8 cellular contexts compared by ENCODE assay signal in the genomic region with DNA sequence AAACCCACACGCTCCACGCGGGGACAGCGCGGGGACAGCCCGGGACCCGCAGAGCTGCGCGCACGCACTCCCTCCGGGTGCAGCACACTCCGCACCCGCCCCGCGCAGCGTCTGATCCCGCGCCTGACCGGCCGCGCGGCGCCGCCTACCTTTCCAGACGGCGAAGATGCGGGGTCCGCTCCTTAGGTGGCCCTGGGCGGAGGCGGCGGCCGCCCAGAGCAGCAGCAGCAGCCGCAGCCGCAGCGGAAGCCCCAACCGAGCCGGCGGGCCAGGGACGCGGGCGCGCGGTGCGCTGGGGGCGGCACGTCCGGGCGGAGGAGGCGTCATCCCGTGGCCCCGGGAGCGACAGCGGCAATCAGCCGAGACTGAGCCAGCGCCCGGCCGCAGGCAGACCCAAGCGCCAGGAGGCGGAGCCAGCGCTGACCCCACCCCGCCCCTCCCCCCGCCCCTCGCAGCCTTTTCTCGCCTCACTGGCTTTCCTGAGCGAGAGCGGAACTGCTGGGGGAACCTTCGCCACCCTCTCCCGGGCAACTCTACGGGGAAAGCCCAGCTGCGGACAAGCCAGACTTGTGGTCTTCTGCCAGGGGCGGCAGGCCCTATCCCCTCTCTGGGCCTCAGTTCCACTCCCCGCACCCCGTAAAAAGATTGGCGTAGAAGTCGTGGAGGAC. TPM values are rescaled to one million over a fixed set of nuclear protein-coding genes. Genes with fewer than 3 reads are reported as not detected.
DNase-seq lines count a peak whose midpoint lies in the region; ATAC-seq, FAIRE-seq and TF ChIP-seq lines count a peak whose summit lies in the region.

A gene with protein sequence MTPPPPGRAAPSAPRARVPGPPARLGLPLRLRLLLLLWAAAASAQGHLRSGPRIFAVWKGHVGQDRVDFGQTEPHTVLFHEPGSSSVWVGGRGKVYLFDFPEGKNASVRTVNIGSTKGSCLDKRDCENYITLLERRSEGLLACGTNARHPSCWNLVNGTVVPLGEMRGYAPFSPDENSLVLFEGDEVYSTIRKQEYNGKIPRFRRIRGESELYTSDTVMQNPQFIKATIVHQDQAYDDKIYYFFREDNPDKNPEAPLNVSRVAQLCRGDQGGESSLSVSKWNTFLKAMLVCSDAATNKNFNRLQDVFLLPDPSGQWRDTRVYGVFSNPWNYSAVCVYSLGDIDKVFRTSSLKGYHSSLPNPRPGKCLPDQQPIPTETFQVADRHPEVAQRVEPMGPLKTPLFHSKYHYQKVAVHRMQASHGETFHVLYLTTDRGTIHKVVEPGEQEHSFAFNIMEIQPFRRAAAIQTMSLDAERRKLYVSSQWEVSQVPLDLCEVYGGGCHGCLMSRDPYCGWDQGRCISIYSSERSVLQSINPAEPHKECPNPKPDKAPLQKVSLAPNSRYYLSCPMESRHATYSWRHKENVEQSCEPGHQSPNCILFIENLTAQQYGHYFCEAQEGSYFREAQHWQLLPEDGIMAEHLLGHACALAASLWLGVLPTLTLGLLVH (minus strand): TSS at position 367 of the 668 bp plus-strand sequence. CDS start 40 bp downstream, at position 327.

- peak; percentile 72 for ATAC-seq in GM21381 (IDR thresholded peaks at IDR 0.05; ENCODE audit: unreplicated experiment)

- H3K27me3 Mint-ChIP-seq in activated naive CD4-positive, alpha-beta T cell treated with anti-CD3 and anti-CD28 coated beads for 36 hours (ENCODE audit: low read depth): no peaks in the 10 kb centered on the region

- no peaks in the 10 kb centered on the region for H3K9me3 Mint-ChIP-seq in activated naive CD4-positive, alpha-beta T cell treated with anti-CD3 and anti-CD28 coated beads for 36 hours

- H3K27ac ChIP-seq in temporal lobe (ENCODE audit: low read depth, low read length): peak within 1 kb of the TSS; percentile 82

- peaks cover 72% of the 10 kb centered on the region for H3K4me1 Mint-ChIP-seq in activated naive CD4-positive, alpha-beta T cell treated with anti-CD3 and anti-CD28 coated beads for 36 hours (ENCODE audit: low read depth)

- peaks cover 25% of the 10 kb centered on the region for H3K36me3 Mint-ChIP-seq in activated naive CD4-positive, alpha-beta T cell treated with anti-CD3 and anti-CD28 coated beads for 36 hours (ENCODE audit: low read depth)

- H3K4me3 Mint-ChIP-seq in activated naive CD4-positive, alpha-beta T cell treated with anti-CD3 and anti-CD28 coated beads for 36 hours: peak within 1 kb of the TSS; percentile 90

- DNase-seq in D721Med (ENCODE audit: insufficient read length, low spot score) (peak; percentile 98), SK-N-DZ (ENCODE audit: low spot score) (peak; percentile 79), glomerular endothelial cell (ENCODE audit: extremely low read depth, low read depth, low spot score) (no peak), occipital lobe (lab: John Stamatoyannopoulos, UW) (peak; percentile 91)
- DNase-seq in activated naive CD4-positive, alpha-beta T cell treated with anti-CD3 and anti-CD28 coated beads for 36 hours: peak; percentile 87

- intact Hi-C loops in activated naive CD4-positive, alpha-beta T cell treated with anti-CD3 and anti-CD28 coated beads for 36 hours (cut with micrococcal nuclease): loop anchor here (1.0 kb wide), 2 partner anchors 28 to 30 kb away; a partner anchor contains a TSS

- no peak for FAIRE-seq in D721Med (lab: Jason Lieb, UNC)

- TF ChIP-seq EP300 in Ishikawa (IDR thresholded peaks at IDR 0.05; ENCODE audit: borderline replicate concordance): no peak

- no peak for TF ChIP-seq CTCF in D721Med (IDR thresholded peaks at IDR 0.05; ENCODE audit: insufficient read depth, missing control alignments)

- peak within 1 kb of the TSS; percentile 88 for H3K27ac Mint-ChIP-seq in activated naive CD4-positive, alpha-beta T cell treated with anti-CD3 and anti-CD28 coated beads for 36 hours

- CTCF ChIA-PET in activated naive CD4-positive, alpha-beta T cell treated with anti-CD3 and anti-CD28 coated beads for 36 hours (lab: Charles Lee): interaction anchor here (0.6 to 17.3 kb wide), 3 partner anchors 30 to 53 kb away, joined by 3 to 399 read pairs (median 3); no protein-coding TSS in a partner anchor

- no peak; the same call in 1 of the 2 replicates for TF ChIP-seq RAD21 in Ishikawa (IDR thresholded peaks at IDR 0.05; ENCODE audit: low read depth)

TF ChIP-seq in Ishikawa, 13 proteins besides CTCF, POLR2A, EP300 and RAD21:
- peak; percentile 20; the same call in 1 of the 2 replicates for TF ChIP-seq YY1 (IDR thresholded peaks at IDR 0.05; ENCODE audit: low read depth)
- no peak for TF ChIP-seq ZBTB7A (IDR thresholded peaks at IDR 0.05; ENCODE audit: low read depth)
TF ChIP-seq in Ishikawa: peak in this region for 1.

RNA-seq across cellular contexts. Expression of the gene that starts here (rescaled TPM):
- polyA plus RNA-seq in SK-N-DZ (2014; cell fraction: cytosol; rRNA removed): 5.7 and 6.6 TPM in 2 replicates
- 8.0 and 10.3 TPM in 2 replicates for polyA plus RNA-seq in SK-N-DZ (2014; cell fraction: nucleus; rRNA removed)
- 10 to 100 TPM; 45.7 to 46.9 TPM for total RNA-seq in activated naive CD4-positive, alpha-beta T cell treated with anti-CD3 and anti-CD28 coated beads for 36 hours
- total RNA-seq in glomerular endothelial cell (15.3 and 25.6 TPM in 2 replicates), occipital lobe (51.5 TPM), temporal lobe (25.8 TPM)
